ENCODE assay signal across 8 cellular contexts in genomic region chr2:196925768-196926561, GRCh38. TPM values are rescaled to one million over a fixed set of nuclear protein-coding genes. Genes with fewer than 3 reads are reported as not detected.
DNase-seq lines count a peak whose midpoint lies in the region; ATAC-seq and TF ChIP-seq lines count a peak whose summit lies in the region.

No MANE protein-coding gene starts in this region.

- H3K4me1 ChIP-seq in endocrine pancreas (ENCODE audit: control insufficient read depth, insufficient read depth, low read length), result peaks cover 16% of the 10 kb centered on the region

- H3K4me3 Mint-ChIP-seq in activated CD4-positive, alpha-beta T cell treated with anti-CD3 and anti-CD28 coated beads for 36 hours, result peak overlapping the region; percentile 92
- H3K4me3 Mint-ChIP-seq in mesothelial cell of epicardium, result peak overlapping the region; percentile 93

- DNase-seq in activated CD4-positive, alpha-beta T cell treated with anti-CD3 and anti-CD28 coated beads for 36 hours, result peak; percentile 62
- no peak for DNase-seq in activated CD4-positive, alpha-beta T cell treated with anti-CD3 and anti-CD28 coated beads for 1 hour
- DNase-seq in NCI-H128 (lab: John Stamatoyannopoulos, UW; ENCODE audit: unreplicated experiment) (peak; percentile 77), mesothelial cell of epicardium (ENCODE audit: low spot score in 2 of 2, unreplicated experiment in 2 of 2) (peak in 1 of 2 experiments; percentile 41), stromal cell of bone marrow (ENCODE audit: low read depth) (peak; percentile 17)
- DNase-seq in activated CD4-positive, alpha-beta T cell treated with anti-CD3 and anti-CD28 coated beads, Interleukin-2, amount 50 U/mL, for 48 hours, result peak; percentile 38 to 52

- no peaks in the 10 kb centered on the region for H3K27me3 Mint-ChIP-seq in activated CD4-positive, alpha-beta T cell treated with anti-CD3 and anti-CD28 coated beads for 36 hours
- no peaks in the 10 kb centered on the region for H3K27me3 Mint-ChIP-seq in mesothelial cell of epicardium (ENCODE audit: low read depth)

- peak; percentile 4 for ATAC-seq in activated CD4-positive, alpha-beta T cell treated with anti-CD3 and anti-CD28 coated beads for 36 hours
- peak; percentile 41 for ATAC-seq in HG02642 (IDR thresholded peaks at IDR 0.05; ENCODE audit: poor library complexity, unreplicated experiment)

- peak overlapping the region; percentile 99 for H3K4me3 ChIP-seq in endocrine pancreas (ENCODE audit: control insufficient read depth, insufficient read depth, low read length)

- POLR2A ChIA-PET in activated CD4-positive, alpha-beta T cell treated with anti-CD3 and anti-CD28 coated beads for 36 hours (lab: Charles Lee), result interaction anchor here (0.7 to 1.1 kb wide), 2 partner anchors 36 to 134 kb away, joined by 3 read pairs; no protein-coding TSS in a partner anchor

- H3K36me3 ChIP-seq in endocrine pancreas (ENCODE audit: control insufficient read depth, insufficient read depth, low read length), result no peaks in the 10 kb centered on the region

- CTCF ChIA-PET in activated CD4-positive, alpha-beta T cell treated with anti-CD3 and anti-CD28 coated beads for 36 hours (lab: Charles Lee), result interaction anchor here (0.7 to 1.5 kb wide), 4 partner anchors 33 to 105 kb away, joined by 3 to 4 read pairs (median 4); no protein-coding TSS in a partner anchor

- no peaks in the 10 kb centered on the region for H3K9me3 Mint-ChIP-seq in activated CD4-positive, alpha-beta T cell treated with anti-CD3 and anti-CD28 coated beads for 36 hours (ENCODE audit: low read depth)
- H3K9me3 Mint-ChIP-seq in mesothelial cell of epicardium, result no peaks in the 10 kb centered on the region

- H3K27ac Mint-ChIP-seq in activated CD4-positive, alpha-beta T cell treated with anti-CD3 and anti-CD28 coated beads for 36 hours, result peak overlapping the region; percentile 99
- H3K27ac Mint-ChIP-seq in mesothelial cell of epicardium, result peak overlapping the region; percentile 97

- no peak for TF ChIP-seq CTCF in mesothelial cell of epicardium (IDR thresholded peaks at IDR 0.05; ENCODE audit: unreplicated experiment)

- peaks cover 7% of the 10 kb centered on the region for H3K36me3 Mint-ChIP-seq in activated CD4-positive, alpha-beta T cell treated with anti-CD3 and anti-CD28 coated beads for 36 hours (ENCODE audit: low read depth)
- peaks cover 1% of the 10 kb centered on the region for H3K36me3 Mint-ChIP-seq in mesothelial cell of epicardium

- H3K9me3 ChIP-seq in endocrine pancreas (ENCODE audit: control insufficient read depth, low read length), result no peaks in the 10 kb centered on the region

- H3K9ac ChIP-seq in endocrine pancreas (ENCODE audit: control insufficient read depth, insufficient read depth, low read length), result peak overlapping the region; percentile 96

- intact Hi-C loops in activated CD4-positive, alpha-beta T cell treated with anti-CD3 and anti-CD28 coated beads for 36 hours (cut with DNase I, micrococcal nuclease), result loop anchor here in 1 of 2 experiments (1.0 to 10.0 kb wide), 7 partner anchors 10 to 779 kb away; partner anchors contain the start of genes ANKRD44, MARS2 and MOB4

- peaks cover 37% of the 10 kb centered on the region for H3K4me1 Mint-ChIP-seq in activated CD4-positive, alpha-beta T cell treated with anti-CD3 and anti-CD28 coated beads for 36 hours
- peaks cover 36% of the 10 kb centered on the region for H3K4me1 Mint-ChIP-seq in mesothelial cell of epicardium

- no peaks in the 10 kb centered on the region for H3K27me3 ChIP-seq in endocrine pancreas (ENCODE audit: control insufficient read depth, insufficient read depth, low read length)

RNA-seq across cellular contexts. Expression of gene PGAP1, which starts 0.5 kb away (rescaled TPM):
- total RNA-seq in activated CD4-positive, alpha-beta T cell treated with anti-CD3 and anti-CD28 coated beads for 36 hours, result 10 to 100 TPM; 22.2 to 25.1 TPM
- 55.0 to 56.9 TPM (median 55.6 TPM) in 3 replicates for total RNA-seq in mesothelial cell of epicardium
